26 cellular contexts compared by ENCODE assay signal in genomic region chr4:84927428-84927827, GRCh38.
"Had no signal": no experiment of that assay in that cellular context is flagged by ENCODE, and none has a peak within 500 bp of the region (broad histone marks: within the 10 kb centered on the region; RNA-seq: fewer than 3 reads in every experiment).

No MANE protein-coding gene starts in this region.

- H3K36me3 Mint-ChIP-seq: memory B cell; naive B cell; natural killer cell treated with Interleukin-12 subunit alpha and Interleukin-12 subunit beta and Interleukin-15 and Interleukin-18, amount 100 ng/mL, for 72 hours; stimulated activated naive B cell treated with anti-CD40 and anti-IgM and Interleukin-4, amounts not matched to agents 10 μg/mL and 1 μg/mL and 100 μg/mL, for 72 hours had no signal

- H3K9me3 ChIP-seq: colonic mucosa, esophagus muscularis mucosa, gastroesophageal sphincter, heart right ventricle, mucosa of descending colon, right lobe of liver, thoracic aorta, tibial nerve, upper lobe of left lung had no signal

- H3K27ac Mint-ChIP-seq: dendritic cell treated with granulocyte-macrophage colony-stimulating factor and Interleukin-4, amounts not matched to agents 40 ng/mL and 50 ng/mL, for 4 days; memory B cell; mesothelial cell of epicardium; naive B cell; natural killer cell treated with Interleukin-12 subunit alpha and Interleukin-12 subunit beta and Interleukin-15 and Interleukin-18, amount 100 ng/mL, for 72 hours; neural progenitor cell; progenitor cell of endocrine pancreas; stimulated activated naive B cell treated with anti-CD40 and anti-IgM and Interleukin-4, amounts not matched to agents 10 μg/mL and 1 μg/mL and 100 μg/mL, for 72 hours; stimulated activated naive CD8-positive, alpha-beta T cell treated with anti-CD3 and anti-CD28 coated beads, Interleukin-15, Interleukin-2, amounts not matched to agents 100 ng/mL and 50 ng/mL, for 24 hours had no signal

- H3K27me3 Mint-ChIP-seq: dendritic cell treated with granulocyte-macrophage colony-stimulating factor and Interleukin-4, amounts not matched to agents 40 ng/mL and 50 ng/mL, for 4 days; memory B cell; naive B cell; natural killer cell treated with Interleukin-12 subunit alpha and Interleukin-12 subunit beta and Interleukin-15 and Interleukin-18, amount 100 ng/mL, for 72 hours; progenitor cell of endocrine pancreas; stimulated activated naive B cell treated with anti-CD40 and anti-IgM and Interleukin-4, amounts not matched to agents 10 μg/mL and 1 μg/mL and 100 μg/mL, for 72 hours; stimulated activated naive CD8-positive, alpha-beta T cell treated with anti-CD3 and anti-CD28 coated beads, Interleukin-15, Interleukin-2, amounts not matched to agents 100 ng/mL and 50 ng/mL, for 24 hours had no signal

- H3K27me3 ChIP-seq: colonic mucosa, esophagus muscularis mucosa, foreskin keratinocyte, gastroesophageal sphincter, heart right ventricle, neural progenitor cell, right lobe of liver, tibial nerve, upper lobe of left lung had no signal

- H3K36me3 ChIP-seq: neural progenitor cell, right lobe of liver had no signal

- DNase-seq: colonic mucosa; effector CD8-positive, alpha-beta T cell; foreskin keratinocyte; heart right ventricle; hypothalamus; mucosa of descending colon; naive B cell; right lobe of liver; stimulated activated CD4-positive, alpha-beta T cell treated with anti-CD3 and anti-CD28 coated beads, Interleukin-15, amount 100 ng/mL, for 24 hours; stimulated activated CD4-positive, alpha-beta T cell treated with anti-CD3 and anti-CD28 coated beads, Interleukin-2, amount 100 ng/mL, for 48 hours; stimulated activated naive B cell treated with anti-CD40 and anti-IgM and Interleukin-4, amounts not matched to agents 10 μg/mL and 1 μg/mL and 100 μg/mL, for 72 hours; upper lobe of left lung had no signal

- H3K27ac ChIP-seq: colonic mucosa, esophagus muscularis mucosa, foreskin keratinocyte, gastroesophageal sphincter, heart right ventricle, neural progenitor cell, parathyroid adenoma, right lobe of liver, thoracic aorta, tibial nerve, upper lobe of left lung had no signal

- ATAC-seq: foreskin keratinocyte; gastroesophageal sphincter; heart right ventricle; left lobe of liver; mucosa of descending colon; natural killer cell treated with Interleukin-12 subunit alpha and Interleukin-12 subunit beta and Interleukin-15 and Interleukin-18, amount 100 ng/mL, for 72 hours; right lobe of liver; stimulated activated naive B cell treated with anti-CD40 and anti-IgM and Interleukin-4, amounts not matched to agents 10 μg/mL and 1 μg/mL and 100 μg/mL, for 72 hours had no signal

- H3K9me3 Mint-ChIP-seq: memory B cell; neural progenitor cell; stimulated activated naive CD8-positive, alpha-beta T cell treated with anti-CD3 and anti-CD28 coated beads, Interleukin-15, Interleukin-2, amounts not matched to agents 100 ng/mL and 50 ng/mL, for 24 hours had no signal

- H3K4me3 ChIP-seq: colonic mucosa, esophagus muscularis mucosa, gastroesophageal sphincter, heart right ventricle, lung, mucosa of descending colon, neural progenitor cell, right lobe of liver, thoracic aorta, tibial nerve, upper lobe of left lung had no signal

- H3K4me1 Mint-ChIP-seq: memory B cell; naive B cell; stimulated activated naive B cell treated with anti-CD40 and anti-IgM and Interleukin-4, amounts not matched to agents 10 μg/mL and 1 μg/mL and 100 μg/mL, for 72 hours had no signal

- H3K4me3 Mint-ChIP-seq: dendritic cell treated with granulocyte-macrophage colony-stimulating factor and Interleukin-4, amounts not matched to agents 40 ng/mL and 50 ng/mL, for 4 days; memory B cell; mesothelial cell of epicardium; naive B cell; natural killer cell treated with Interleukin-12 subunit alpha and Interleukin-12 subunit beta and Interleukin-15 and Interleukin-18, amount 100 ng/mL, for 72 hours; neural progenitor cell; stimulated activated naive B cell treated with anti-CD40 and anti-IgM and Interleukin-4, amounts not matched to agents 10 μg/mL and 1 μg/mL and 100 μg/mL, for 72 hours; stimulated activated naive CD8-positive, alpha-beta T cell treated with anti-CD3 and anti-CD28 coated beads, Interleukin-15, Interleukin-2, amounts not matched to agents 100 ng/mL and 50 ng/mL, for 24 hours had no signal
